In genomic region chr2:113878743-113879142, GRCh38 we compare ENCODE assay signal across 1 cellular context.
TF ChIP-seq lines count a peak whose summit lies in the region.

No MANE protein-coding gene starts in this region.

TF ChIP-seq in HepG2, 621 proteins besides CTCF, POLR2A, EP300 and RAD21 (continued from another document):
- TF ChIP-seq NFYC (CRISPR knock-in tag; IDR thresholded peaks at IDR 0.05) = 0 out of 2 replicates have a peak, but pooled peaks have one; percentile 16
- no peak for TF ChIP-seq MXD3 (CRISPR knock-in tag; IDR thresholded peaks at IDR 0.05)
- TF ChIP-seq PAWR (CRISPR knock-in tag; IDR thresholded peaks at IDR 0.05; ENCODE audit: borderline replicate concordance) = no peak
- no peak for TF ChIP-seq ZNF44 (CRISPR knock-in tag; IDR thresholded peaks at IDR 0.05)
- no peak for TF ChIP-seq ZNF24 (IDR thresholded peaks at IDR 0.05)
TF ChIP-seq in HepG2: peak in this region for 1.
